ENCODE assay signal across 1 cellular context in the genomic region with DNA sequence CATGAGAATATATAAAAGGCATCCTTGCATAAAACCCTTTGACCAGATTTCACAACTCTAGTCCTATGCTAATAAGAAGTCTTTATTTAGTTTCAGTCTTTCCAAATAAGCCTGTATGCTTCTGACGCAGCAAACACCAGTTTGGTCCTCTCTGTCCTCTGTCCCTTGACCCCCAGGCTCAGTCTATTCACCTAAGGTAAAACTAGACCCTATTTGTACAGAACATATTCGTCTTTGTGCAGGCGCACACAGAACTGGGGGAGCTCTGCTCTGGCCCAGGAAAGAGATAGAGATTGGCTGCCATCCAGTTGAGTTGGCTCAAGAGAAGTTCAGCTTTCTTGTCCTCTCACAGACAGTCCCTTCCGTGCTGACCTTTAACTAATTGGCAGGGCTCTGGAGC.
TF ChIP-seq lines count a peak whose summit lies in the region.

No MANE protein-coding gene starts in this region.

TF ChIP-seq in GM23338, 12 proteins besides CTCF, POLR2A, EP300 and RAD21 (continued from another document):
- TF ChIP-seq, protein P1, sequence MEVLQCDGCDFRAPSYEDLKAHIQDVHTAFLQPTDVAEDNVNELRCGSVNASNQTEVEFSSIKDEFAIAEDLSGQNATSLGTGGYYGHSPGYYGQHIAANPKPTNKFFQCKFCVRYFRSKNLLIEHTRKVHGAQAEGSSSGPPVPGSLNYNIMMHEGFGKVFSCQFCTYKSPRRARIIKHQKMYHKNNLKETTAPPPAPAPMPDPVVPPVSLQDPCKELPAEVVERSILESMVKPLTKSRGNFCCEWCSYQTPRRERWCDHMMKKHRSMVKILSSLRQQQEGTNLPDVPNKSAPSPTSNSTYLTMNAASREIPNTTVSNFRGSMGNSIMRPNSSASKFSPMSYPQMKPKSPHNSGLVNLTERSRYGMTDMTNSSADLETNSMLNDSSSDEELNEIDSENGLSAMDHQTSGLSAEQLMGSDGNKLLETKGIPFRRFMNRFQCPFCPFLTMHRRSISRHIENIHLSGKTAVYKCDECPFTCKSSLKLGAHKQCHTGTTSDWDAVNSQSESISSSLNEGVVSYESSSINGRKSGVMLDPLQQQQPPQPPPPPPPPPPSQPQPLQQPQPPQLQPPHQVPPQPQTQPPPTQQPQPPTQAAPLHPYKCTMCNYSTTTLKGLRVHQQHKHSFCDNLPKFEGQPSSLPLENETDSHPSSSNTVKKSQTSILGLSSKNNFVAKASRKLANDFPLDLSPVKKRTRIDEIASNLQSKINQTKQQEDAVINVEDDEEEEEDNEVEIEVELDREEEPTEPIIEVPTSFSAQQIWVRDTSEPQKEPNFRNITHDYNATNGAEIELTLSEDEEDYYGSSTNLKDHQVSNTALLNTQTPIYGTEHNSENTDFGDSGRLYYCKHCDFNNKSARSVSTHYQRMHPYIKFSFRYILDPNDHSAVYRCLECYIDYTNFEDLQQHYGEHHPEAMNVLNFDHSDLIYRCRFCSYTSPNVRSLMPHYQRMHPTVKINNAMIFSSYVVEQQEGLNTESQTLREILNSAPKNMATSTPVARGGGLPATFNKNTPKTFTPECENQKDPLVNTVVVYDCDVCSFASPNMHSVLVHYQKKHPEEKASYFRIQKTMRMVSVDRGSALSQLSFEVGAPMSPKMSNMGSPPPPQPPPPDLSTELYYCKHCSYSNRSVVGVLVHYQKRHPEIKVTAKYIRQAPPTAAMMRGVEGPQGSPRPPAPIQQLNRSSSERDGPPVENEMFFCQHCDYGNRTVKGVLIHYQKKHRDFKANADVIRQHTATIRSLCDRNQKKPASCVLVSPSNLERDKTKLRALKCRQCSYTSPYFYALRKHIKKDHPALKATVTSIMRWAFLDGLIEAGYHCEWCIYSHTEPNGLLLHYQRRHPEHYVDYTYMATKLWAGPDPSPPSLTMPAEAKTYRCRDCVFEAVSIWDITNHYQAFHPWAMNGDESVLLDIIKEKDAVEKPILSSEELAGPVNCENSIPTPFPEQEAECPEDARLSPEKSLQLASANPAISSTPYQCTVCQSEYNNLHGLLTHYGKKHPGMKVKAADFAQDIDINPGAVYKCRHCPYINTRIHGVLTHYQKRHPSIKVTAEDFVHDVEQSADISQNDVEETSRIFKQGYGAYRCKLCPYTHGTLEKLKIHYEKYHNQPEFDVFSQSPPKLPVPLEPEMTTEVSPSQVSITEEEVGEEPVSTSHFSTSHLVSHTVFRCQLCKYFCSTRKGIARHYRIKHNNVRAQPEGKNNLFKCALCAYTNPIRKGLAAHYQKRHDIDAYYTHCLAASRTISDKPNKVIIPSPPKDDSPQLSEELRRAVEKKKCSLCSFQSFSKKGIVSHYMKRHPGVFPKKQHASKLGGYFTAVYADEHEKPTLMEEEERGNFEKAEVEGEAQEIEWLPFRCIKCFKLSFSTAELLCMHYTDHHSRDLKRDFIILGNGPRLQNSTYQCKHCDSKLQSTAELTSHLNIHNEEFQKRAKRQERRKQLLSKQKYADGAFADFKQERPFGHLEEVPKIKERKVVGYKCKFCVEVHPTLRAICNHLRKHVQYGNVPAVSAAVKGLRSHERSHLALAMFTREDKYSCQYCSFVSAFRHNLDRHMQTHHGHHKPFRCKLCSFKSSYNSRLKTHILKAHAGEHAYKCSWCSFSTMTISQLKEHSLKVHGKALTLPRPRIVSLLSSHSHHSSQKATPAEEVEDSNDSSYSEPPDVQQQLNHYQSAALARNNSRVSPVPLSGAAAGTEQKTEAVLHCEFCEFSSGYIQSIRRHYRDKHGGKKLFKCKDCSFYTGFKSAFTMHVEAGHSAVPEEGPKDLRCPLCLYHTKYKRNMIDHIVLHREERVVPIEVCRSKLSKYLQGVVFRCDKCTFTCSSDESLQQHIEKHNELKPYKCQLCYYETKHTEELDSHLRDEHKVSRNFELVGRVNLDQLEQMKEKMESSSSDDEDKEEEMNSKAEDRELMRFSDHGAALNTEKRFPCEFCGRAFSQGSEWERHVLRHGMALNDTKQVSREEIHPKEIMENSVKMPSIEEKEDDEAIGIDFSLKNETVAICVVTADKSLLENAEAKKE (CRISPR knock-in tag; IDR thresholded peaks at IDR 0.05) = no peak
- TF ChIP-seq ZNF331 (CRISPR knock-in tag; IDR thresholded peaks at IDR 0.05; ENCODE audit: low read depth) = no peak
- no peak for TF ChIP-seq ZNF114 (CRISPR knock-in tag; IDR thresholded peaks at IDR 0.05)
- no peak for TF ChIP-seq NANOG (IDR thresholded peaks at IDR 0.05; ENCODE audit: borderline replicate concordance)
- TF ChIP-seq CREB1 (CRISPR knock-in tag; IDR thresholded peaks at IDR 0.05; ENCODE audit: low read depth) = no peak
- TF ChIP-seq, protein P2, sequence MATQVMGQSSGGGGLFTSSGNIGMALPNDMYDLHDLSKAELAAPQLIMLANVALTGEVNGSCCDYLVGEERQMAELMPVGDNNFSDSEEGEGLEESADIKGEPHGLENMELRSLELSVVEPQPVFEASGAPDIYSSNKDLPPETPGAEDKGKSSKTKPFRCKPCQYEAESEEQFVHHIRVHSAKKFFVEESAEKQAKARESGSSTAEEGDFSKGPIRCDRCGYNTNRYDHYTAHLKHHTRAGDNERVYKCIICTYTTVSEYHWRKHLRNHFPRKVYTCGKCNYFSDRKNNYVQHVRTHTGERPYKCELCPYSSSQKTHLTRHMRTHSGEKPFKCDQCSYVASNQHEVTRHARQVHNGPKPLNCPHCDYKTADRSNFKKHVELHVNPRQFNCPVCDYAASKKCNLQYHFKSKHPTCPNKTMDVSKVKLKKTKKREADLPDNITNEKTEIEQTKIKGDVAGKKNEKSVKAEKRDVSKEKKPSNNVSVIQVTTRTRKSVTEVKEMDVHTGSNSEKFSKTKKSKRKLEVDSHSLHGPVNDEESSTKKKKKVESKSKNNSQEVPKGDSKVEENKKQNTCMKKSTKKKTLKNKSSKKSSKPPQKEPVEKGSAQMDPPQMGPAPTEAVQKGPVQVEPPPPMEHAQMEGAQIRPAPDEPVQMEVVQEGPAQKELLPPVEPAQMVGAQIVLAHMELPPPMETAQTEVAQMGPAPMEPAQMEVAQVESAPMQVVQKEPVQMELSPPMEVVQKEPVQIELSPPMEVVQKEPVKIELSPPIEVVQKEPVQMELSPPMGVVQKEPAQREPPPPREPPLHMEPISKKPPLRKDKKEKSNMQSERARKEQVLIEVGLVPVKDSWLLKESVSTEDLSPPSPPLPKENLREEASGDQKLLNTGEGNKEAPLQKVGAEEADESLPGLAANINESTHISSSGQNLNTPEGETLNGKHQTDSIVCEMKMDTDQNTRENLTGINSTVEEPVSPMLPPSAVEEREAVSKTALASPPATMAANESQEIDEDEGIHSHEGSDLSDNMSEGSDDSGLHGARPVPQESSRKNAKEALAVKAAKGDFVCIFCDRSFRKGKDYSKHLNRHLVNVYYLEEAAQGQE (IDR thresholded peaks at IDR 0.05; ENCODE audit: unreplicated experiment) = no peak
- TF ChIP-seq STAT1 (IDR thresholded peaks at IDR 0.05; ENCODE audit: unreplicated experiment) = no peak
